25 cellular contexts compared by ENCODE assay signal in genomic region chr4:47716017-47716416, GRCh38.
DNase-seq lines count a peak whose midpoint lies in the region; ATAC-seq and TF ChIP-seq lines count a peak whose summit lies in the region.
"Had no signal": no experiment of that assay in that cellular context is flagged by ENCODE, and none has a peak within 500 bp of the region (broad histone marks: within the 10 kb centered on the region; RNA-seq: fewer than 3 reads in every experiment).

No MANE protein-coding gene starts in this region.

- TF ChIP-seq CTCF in HL-60 (IDR thresholded peaks at IDR 0.05; ENCODE audit: insufficient read depth, low read length) = no peak
- TF ChIP-seq CTCF in lower lobe of right lung (IDR thresholded peaks at IDR 0.05) = no peak

- no peaks in the 10 kb centered on the region for H3K9me3 ChIP-seq in lower lobe of right lung
- H3K9me3 ChIP-seq: right atrium auricular region, upper lobe of right lung had no signal

- H3K27ac ChIP-seq in HL-60 (replicated peaks) (peak overlapping the region; percentile 7), lower lobe of right lung (no peak overlapping the region)
- H3K27ac ChIP-seq: brain microvascular endothelial cell, C4-2B, KMS-11, right atrium auricular region, upper lobe of right lung had no signal

- H3K36me3 ChIP-seq in lower lobe of right lung = no peaks in the 10 kb centered on the region
- H3K36me3 ChIP-seq: brain microvascular endothelial cell, right atrium auricular region, upper lobe of right lung had no signal

- H3K4me1 ChIP-seq in lower lobe of right lung = no peaks in the 10 kb centered on the region
- H3K4me1 ChIP-seq: upper lobe of right lung had no signal

- no peaks in the 10 kb centered on the region for H3K27me3 ChIP-seq in HL-60 (ENCODE audit: insufficient read depth, poor library complexity, severe bottlenecking)
- H3K27me3 ChIP-seq in lower lobe of right lung (ENCODE audit: low read depth) = no peaks in the 10 kb centered on the region
- H3K27me3 ChIP-seq: brain microvascular endothelial cell, right atrium auricular region, upper lobe of right lung had no signal

- DNase-seq in COR-L47 (lab: John Stamatoyannopoulos, UW) = peak; percentile 20
- no peak for DNase-seq in HL-60 (ENCODE audit: low read depth in 1 of 2, low spot score in 1 of 2)
- DNase-seq in NCI-H774 (lab: John Stamatoyannopoulos, UW) = peak; percentile 66
- DNase-seq in left lobe of liver (ENCODE audit: low spot score) = no peak
- no peak for DNase-seq in germinal center (ENCODE audit: low spot score)
- no peak for DNase-seq in activated CD4-positive, alpha-beta T cell treated with anti-CD3 and anti-CD28 coated beads, Interleukin-2, amount 50 U/mL, for 4 hours
- no peak for DNase-seq in AG08395 (ENCODE audit: low spot score)
- DNase-seq in lower lobe of right lung = no peak
- DNase-seq: activated CD4-positive, alpha-beta T cell treated with anti-CD3 and anti-CD28 coated beads, Interleukin-2, amount 50 U/mL, for 48 hours; activated CD4-positive, CD25-positive, alpha-beta regulatory T cell; activated naive CD4-positive, alpha-beta T cell treated with anti-CD3 and anti-CD28 coated beads, Interleukin-2, amount 10 ng/mL, durations not matched to agents 7 days and 5 days; brain microvascular endothelial cell; effector CD4-positive, alpha-beta T cell; head of caudate nucleus; kidney; mammary epithelial cell; NCI-H446; stimulated activated CD4-positive, alpha-beta T cell treated with anti-CD3 and anti-CD28 coated beads, Interleukin-2, amount 100 ng/mL, for 48 hours; T-helper 1 cell; upper lobe of right lung had no signal

- peak; percentile 93 for ATAC-seq in left lobe of liver
- no peak for ATAC-seq in lower lobe of right lung
- ATAC-seq: GM12878; stimulated activated effector memory CD8-positive, alpha-beta T cell treated with anti-CD3 and anti-CD28 coated beads, Interleukin-12 subunit alpha, Interleukin-12 subunit beta, amount 100 ng/mL, for 72 hours; upper lobe of right lung had no signal

- intact Hi-C loops in lower lobe of right lung (cut with DNase I) = no loop called here

- H3K4me3 ChIP-seq in HL-60 (replicated peaks; ENCODE audit: insufficient read depth, low read length) (no peak overlapping the region), lower lobe of right lung (no peak overlapping the region)
- H3K4me3 ChIP-seq: GM12878, right atrium auricular region, upper lobe of right lung had no signal

Comparison
In these comparisons a context has a peak if more than half of its experiments do, and no peak if none do; other contexts are left out.
1. DNase-seq: peak in COR-L47 (single experiment) and NCI-H774 (single experiment); none in HL-60 (0 of 2), left lobe of liver (single experiment), germinal center (single experiment), activated CD4-positive, alpha-beta T cell treated with anti-CD3 and anti-CD28 coated beads, Interleukin-2, amount 50 U/mL, for 4 hours (0 of 2), AG08395 (single experiment) and lower lobe of right lung (single experiment).